21 cellular contexts compared by ENCODE assay signal in the genomic region with DNA sequence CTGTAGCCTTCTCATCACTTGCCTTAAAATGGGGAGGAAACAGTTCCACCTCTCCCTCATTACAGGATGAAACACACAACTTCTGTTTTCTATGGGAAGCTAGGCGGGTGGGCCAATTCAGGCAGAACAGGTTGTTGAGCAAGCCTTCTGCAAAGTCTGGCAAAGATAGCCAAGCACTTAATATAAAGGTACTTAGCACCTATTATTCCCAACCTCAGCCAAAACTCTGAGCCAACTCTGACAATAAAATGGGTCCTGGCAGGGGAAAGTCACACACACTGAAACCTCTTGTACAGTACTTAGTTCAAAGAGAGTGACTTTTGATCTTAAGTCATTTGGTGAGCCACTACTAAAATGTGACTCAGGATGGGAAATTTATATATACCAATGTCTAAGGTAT.
"Had no signal": no experiment of that assay in that cellular context is flagged by ENCODE, and none has a peak within 500 bp of the region (broad histone marks: within the 10 kb centered on the region; RNA-seq: fewer than 3 reads in every experiment).

No MANE protein-coding gene starts in this region.

- H3K9me3 ChIP-seq: testis had no signal

- H3K4me3 ChIP-seq: gastrocnemius medialis, heart right ventricle, psoas muscle, sigmoid colon, stomach, testis, tibial artery had no signal

- H3K27me3 ChIP-seq: gastrocnemius medialis, heart right ventricle, sigmoid colon, stomach, testis, tibial artery had no signal

- H3K4me1 ChIP-seq: gastrocnemius medialis, heart right ventricle, sigmoid colon, stomach, testis, tibial artery had no signal

- DNase-seq: cerebellar nuclear complex; cortex of kidney; effector memory CD8-positive, alpha-beta T cell; foreskin fibroblast; gastrocnemius medialis; heart right ventricle; hippocampal formation; left cardiac atrium; naive thymus-derived CD8-positive, alpha-beta T cell; nephron progenitor cell; nucleus accumbens; psoas muscle; right cardiac atrium; sigmoid colon; stimulated activated CD4-positive, alpha-beta T cell treated with anti-CD3 and anti-CD28 coated beads, Interleukin-2, amount 100 ng/mL, for 24 hours; stimulated activated CD4-positive, alpha-beta T cell treated with anti-CD3 and anti-CD28 coated beads, Interleukin-4, amount 100 ng/mL, for 24 hours; stimulated activated naive CD4-positive, alpha-beta T cell treated with Interleukin-2 at 50 U/mL for 16 hours; stomach; testis; tibial artery had no signal

- H3K36me3 ChIP-seq: heart right ventricle, sigmoid colon, stomach, tibial artery had no signal

- H3K27ac ChIP-seq: gastrocnemius medialis, heart right ventricle, psoas muscle, sigmoid colon, stomach, testis, tibial artery had no signal

- ATAC-seq: effector memory CD8-positive, alpha-beta T cell; gastrocnemius medialis; left cardiac atrium; naive thymus-derived CD8-positive, alpha-beta T cell; psoas muscle; right cardiac atrium; stimulated activated effector memory CD8-positive, alpha-beta T cell treated with anti-CD3 and anti-CD28 coated beads, Interleukin-12 subunit alpha, Interleukin-12 subunit beta, amount 100 ng/mL, for 72 hours had no signal
